26 cellular contexts compared by ENCODE assay signal in the genomic region with DNA sequence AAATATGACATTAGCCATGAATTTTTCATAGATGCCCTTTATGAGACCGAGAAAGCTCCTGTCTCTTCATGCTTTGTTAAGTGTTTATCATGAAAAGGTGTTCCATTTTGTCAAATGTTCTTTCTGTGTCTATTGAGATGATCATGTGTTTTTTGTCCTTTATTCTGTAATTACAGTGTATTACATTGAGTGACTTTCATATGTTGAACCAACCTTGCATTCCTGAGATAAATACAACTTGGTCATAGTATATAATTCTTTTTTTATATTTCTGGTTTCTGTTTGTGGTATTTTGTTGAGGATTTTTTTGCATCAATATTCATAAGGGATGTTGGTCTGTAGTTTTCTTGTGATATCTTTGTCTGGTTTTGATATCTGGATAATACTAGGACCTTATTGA.
"Had no signal": no experiment of that assay in that cellular context is flagged by ENCODE, and none has a peak within 500 bp of the region (broad histone marks: within the 10 kb centered on the region; RNA-seq: fewer than 3 reads in every experiment).

No MANE protein-coding gene starts in this region.

- FAIRE-seq: colon, endometrium, islet of Langerhans, keratinocyte had no signal

- H3K4me1 ChIP-seq: esophagus squamous epithelium, gastrocnemius medialis, heart right ventricle had no signal

- H3K36me3 ChIP-seq: esophagus squamous epithelium, gastrocnemius medialis, heart right ventricle, left lung, lower lobe of right lung had no signal

- DNase-seq: effector CD8-positive, alpha-beta T cell; effector memory CD8-positive, alpha-beta T cell; endodermal cell; erythroblast; esophagus squamous epithelium; foreskin fibroblast; foreskin melanocyte; gastrocnemius medialis; glutamatergic neuron; head of caudate nucleus; heart right ventricle; hippocampal formation; left cardiac atrium; left lung; left ventricle myocardium superior; lower lobe of right lung; mesenchymal stem cell; mucosa of descending colon; naive B cell had no signal

- ATAC-seq: effector memory CD8-positive, alpha-beta T cell; esophagus mucosa; gastrocnemius medialis; heart right ventricle; left cardiac atrium; left lung; left ventricle myocardium superior; lower lobe of right lung; mucosa of descending colon had no signal

- H3K27me3 ChIP-seq: gastrocnemius medialis, left lung had no signal

- H3K27ac ChIP-seq: coronary artery, epithelial cell of prostate, esophagus squamous epithelium, gastrocnemius medialis, heart right ventricle, left lung, lower lobe of right lung had no signal

- H3K4me3 ChIP-seq: coronary artery, esophagus squamous epithelium, gastrocnemius medialis, heart right ventricle, left lung, lower lobe of right lung, mucosa of descending colon had no signal
